13 cellular contexts compared by ENCODE assay signal in the genomic region with DNA sequence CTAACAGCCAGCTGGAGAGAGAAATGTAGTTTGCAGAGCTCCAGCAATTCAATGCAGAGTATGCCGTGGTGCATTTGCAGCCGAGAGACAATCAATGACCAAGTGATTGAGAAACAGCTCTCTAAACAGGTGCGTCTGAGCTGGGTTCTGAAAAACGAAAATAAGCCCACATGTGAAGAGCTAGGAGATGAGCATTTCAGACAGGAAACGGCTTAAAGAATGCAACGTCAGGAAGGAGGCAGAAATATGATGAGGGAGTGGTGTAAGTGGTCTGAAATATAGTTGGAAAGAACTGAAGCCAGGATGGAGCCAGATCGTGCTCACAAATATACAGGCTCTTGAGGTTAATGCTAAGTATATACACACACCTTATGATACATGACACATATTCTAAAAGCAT. TPM values are rescaled to one million over a fixed set of nuclear protein-coding genes. Genes with fewer than 3 reads are reported as not detected.
DNase-seq lines count a peak whose midpoint lies in the region; ATAC-seq, FAIRE-seq and TF ChIP-seq lines count a peak whose summit lies in the region.
"Had no signal": no experiment of that assay in that cellular context is flagged by ENCODE, and none has a peak within 500 bp of the region (broad histone marks: within the 10 kb centered on the region; RNA-seq: fewer than 3 reads in every experiment).

No MANE protein-coding gene starts in this region.

- DNase-seq in COLO829 (ENCODE audit: low spot score) (peak; percentile 57), GM18507 (ENCODE audit: extremely low spot score, insufficient read length, low read depth) (no peak), RPMI7951 (ENCODE audit: low read depth) (peak; percentile 7), left colon (no peak), testis (no peak), Ammon's horn (ENCODE audit: low spot score) (no peak), SHP77 treated with DMSO at 0.1 percent for 48 hours (lab: John Stamatoyannopoulos, UW) (no peak)
- DNase-seq: COR-L47; KBM-7; NCI-H2081 treated with DMSO at 0.1 percent for 48 hours; stimulated activated CD4-positive, alpha-beta T cell treated with anti-CD3 and anti-CD28 coated beads, Interleukin-2, amount 100 ng/mL, for 24 hours; stimulated activated naive CD4-positive, alpha-beta T cell treated with Interleukin-2 at 50 U/mL for 16 hours had no signal

- no peaks in the 10 kb centered on the region for H3K4me1 ChIP-seq in testis
- H3K4me1 ChIP-seq: HAP-1 had no signal

- peak; percentile 69 for FAIRE-seq in GM18507 (lab: Jason Lieb, UNC)

- WGBS in testis, 2 donors = 63 to 75% methylated on average over 7 of the region's 7 CpGs

- H3K36me3 ChIP-seq in testis (ENCODE audit: low read depth, missing control alignments) = no peaks in the 10 kb centered on the region
- H3K36me3 ChIP-seq: HAP-1 had no signal

- no peak for TF ChIP-seq CTCF in testis (IDR thresholded peaks at IDR 0.05)

- no peak overlapping the region for H3K4me3 ChIP-seq in testis
- H3K4me3 ChIP-seq: HAP-1 had no signal

- no peaks in the 10 kb centered on the region for H3K27me3 ChIP-seq in testis

- intact Hi-C loops in left colon (cut with DNase I, micrococcal nuclease) (no loop called here), testis (cut with DNase I; ENCODE audit: low total_unique reads) (no loop called here)

- no peak overlapping the region for H3K27ac ChIP-seq in testis

- no peak for TF ChIP-seq POLR2A in testis (IDR thresholded peaks at IDR 0.05)

- ATAC-seq in left colon = peak; percentile 6

- H3K9me3 ChIP-seq in testis = no peaks in the 10 kb centered on the region
- H3K9me3 ChIP-seq: HAP-1 had no signal

RNA-seq across cellular contexts. Expression of gene GARIN2, which starts 2.5 kb away (rescaled TPM):
- total RNA-seq in RPMI7951 (2014; rRNA removed; shearing (Covaris generic)) = not detected in 2 replicates
- total RNA-seq in left colon (not detected), testis (10 to 100 TPM in 1 of 2 donors, 1 to 10 TPM in 1; 7.6 to 21.7 TPM)
- 34.5 TPM for polyA plus RNA-seq in testis (ENCODE audit: insufficient read depth, low read depth, low replicate concordance)

RNA-seq across cellular contexts. Expression of gene PALS1, which starts 54.4 kb away (rescaled TPM):
- total RNA-seq in RPMI7951 (2014; rRNA removed; shearing (Covaris generic)) = 19.5 and 23.6 TPM in 2 replicates
- 10 to 100 TPM; 30.6 to 52.3 TPM for total RNA-seq in left colon
- total RNA-seq in testis = 10 to 100 TPM; 25.4 to 27.3 TPM
- polyA plus RNA-seq in testis (ENCODE audit: insufficient read depth, low read depth, low replicate concordance) = 13.5 TPM

Comparison
In these comparisons a context has a peak if more than half of its experiments do, and no peak if none do; other contexts are left out.
1. DNase-seq: peak in COLO829 (single experiment) and RPMI7951 (single experiment); none in GM18507 (single experiment), left colon (0 of 2), testis (single experiment), Ammon's horn (single experiment) and SHP77 treated with DMSO at 0.1 percent for 48 hours (single experiment).